In the genomic region with DNA sequence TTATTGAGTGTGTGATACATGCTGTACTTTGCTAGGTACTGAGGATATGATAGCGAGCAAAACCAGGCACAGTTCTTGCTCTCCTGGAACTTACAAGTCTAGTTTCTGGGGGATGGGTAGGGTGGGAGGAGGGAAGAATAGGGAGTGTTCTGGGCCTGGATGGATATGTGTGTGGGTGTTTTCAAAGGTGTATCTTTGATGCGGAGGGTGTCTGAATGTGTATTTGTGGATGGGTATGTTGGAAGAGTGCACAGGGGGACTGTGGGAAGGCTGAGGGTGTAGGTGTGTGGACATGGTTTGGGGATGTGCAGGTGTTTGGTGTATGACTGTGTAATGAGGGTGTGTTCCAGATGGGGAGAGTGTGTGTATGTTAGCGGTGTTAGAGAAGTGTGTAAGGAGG, we compare ENCODE assay signal across 1 cellular context.
A peak's percentile ranks its signal among the peaks of the same experiment; 100 is the strongest.
TF ChIP-seq lines count a peak whose summit lies in the region.

No MANE protein-coding gene starts in this region.

TF ChIP-seq in HepG2, 621 proteins besides CTCF, POLR2A, EP300 and RAD21:
- TF ChIP-seq ZSCAN25 (CRISPR knock-in tag; IDR thresholded peaks at IDR 0.05) (no peak), FOXP1 (IDR thresholded peaks at IDR 0.05) (0 out of 2 replicates have a peak, but pooled peaks have one; percentile 18), FOXP1 (CRISPR knock-in tag; IDR thresholded peaks at IDR 0.05) (no peak)
